7 cellular contexts compared by ENCODE assay signal in the genomic region with DNA sequence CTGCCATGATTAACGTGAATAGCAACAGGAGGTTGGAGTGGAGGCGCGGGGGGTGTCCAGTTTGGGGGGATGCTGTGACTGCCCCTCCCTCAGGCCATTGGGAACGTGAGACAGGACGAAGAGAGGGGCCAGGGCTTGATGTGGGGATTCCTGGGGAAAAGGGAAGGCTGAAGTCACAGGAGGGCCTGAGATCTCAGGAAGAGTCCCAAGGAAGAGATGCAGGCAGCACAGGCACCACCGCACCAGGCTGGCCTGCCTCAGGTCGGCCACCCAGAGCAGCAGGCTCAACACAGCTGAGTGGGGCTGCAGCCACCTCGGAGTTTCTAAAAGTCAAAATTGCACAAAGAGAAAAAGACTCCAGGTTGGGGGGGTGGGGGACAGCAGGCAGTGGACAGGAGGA.
"Had no signal": no experiment of that assay in that cellular context is flagged by ENCODE, and none has a peak within 500 bp of the region (broad histone marks: within the 10 kb centered on the region; RNA-seq: fewer than 3 reads in every experiment).

No MANE protein-coding gene starts in this region.

- H3K9me3 ChIP-seq: HAP-1 had no signal

- H3K9me3 Mint-ChIP-seq: GM23338 had no signal

- DNase-seq: H7, IMR-90, KG1 had no signal

- H3K4me2 ChIP-seq: GM23338 had no signal

- H3K4me3 ChIP-seq: GM23338, HAP-1, K562 had no signal

- H3K36me3 ChIP-seq: HAP-1 had no signal

- ATAC-seq: GM23338, HCT116, K562 had no signal

- H3K4me3 Mint-ChIP-seq: GM23338 had no signal

- H3K27ac Mint-ChIP-seq: GM23338 had no signal

- H3K4me1 ChIP-seq: HAP-1 had no signal
